Comparison of ENCODE assay signal across 1 cellular context in genomic region chr10:72068901-72069446, GRCh38.
TF ChIP-seq lines count a peak whose summit lies in the region.

No MANE protein-coding gene starts in this region.

TF ChIP-seq in HepG2, 621 proteins besides CTCF, POLR2A, EP300 and RAD21 (continued from another document and continues in another):
- TF ChIP-seq ZNF280D (CRISPR knock-in tag; IDR thresholded peaks at IDR 0.05) (0 out of 2 replicates have a peak, but pooled peaks have one; percentile 37), XRCC5 (optimal IDR thresholded peaks at IDR 0.05; ENCODE audit: low read length) (peak; percentile 58), ZNF577 (CRISPR knock-in tag; IDR thresholded peaks at IDR 0.05; ENCODE audit: borderline replicate concordance, low read depth) (no peak), XBP1 (CRISPR knock-in tag; IDR thresholded peaks at IDR 0.05) (no peak), ZNF326 (CRISPR knock-in tag; IDR thresholded peaks at IDR 0.05; ENCODE audit: borderline replicate concordance) (no peak), ZBTB38 (CRISPR knock-in tag; IDR thresholded peaks at IDR 0.05) (peak; percentile 78; the same call in 1 of the 2 replicates), ZNF296 (CRISPR knock-in tag; conservative IDR thresholded peaks at IDR 0.05) (peak; percentile 84), SP2 (CRISPR knock-in tag; IDR thresholded peaks at IDR 0.05) (no peak), SAP130 (CRISPR knock-in tag; IDR thresholded peaks at IDR 0.05; ENCODE audit: low read depth) (peak; percentile 65; the same call in 1 of the 2 replicates), KAT8 (CRISPR knock-in tag; IDR thresholded peaks at IDR 0.05) (peak; percentile 56), ZNF703 (CRISPR knock-in tag; IDR thresholded peaks at IDR 0.05; ENCODE audit: borderline replicate concordance) (no peak), NCOA2 (CRISPR knock-in tag; IDR thresholded peaks at IDR 0.05) (peak; percentile 80), ZFX (CRISPR knock-in tag; IDR thresholded peaks at IDR 0.05; ENCODE audit: low read depth) (peak; percentile 86), ZBTB20 (CRISPR knock-in tag; IDR thresholded peaks at IDR 0.05; ENCODE audit: borderline replicate concordance, low read depth) (0 out of 2 replicates have a peak, but pooled peaks have one; percentile 44), JUN (CRISPR knock-in tag; IDR thresholded peaks at IDR 0.05) (0 out of 2 replicates have a peak, but pooled peaks have one; percentile 78), ZNF318 (CRISPR knock-in tag; IDR thresholded peaks at IDR 0.05) (peak; percentile 61; the same call in 1 of the 2 replicates), ZSCAN12 (CRISPR knock-in tag; IDR thresholded peaks at IDR 0.05) (no peak), BCL6 (CRISPR knock-in tag; IDR thresholded peaks at IDR 0.05) (peak; percentile 69), ISX (CRISPR knock-in tag; conservative IDR thresholded peaks at IDR 0.05) (no peak), KDM5A (IDR thresholded peaks at IDR 0.05; ENCODE audit: borderline replicate concordance, low read length) (no peak), EEA1 (CRISPR knock-in tag; IDR thresholded peaks at IDR 0.05; ENCODE audit: borderline replicate concordance) (0 out of 2 replicates have a peak, but pooled peaks have one; percentile 40), KDM4B (CRISPR knock-in tag; IDR thresholded peaks at IDR 0.05) (no peak), ZNF331 (CRISPR knock-in tag; IDR thresholded peaks at IDR 0.05) (peak; percentile 61; the same call in 1 of the 2 replicates), NR1H2 (CRISPR knock-in tag; IDR thresholded peaks at IDR 0.05; ENCODE audit: borderline replicate concordance, low read depth) (no peak), HNF4G (IDR thresholded peaks at IDR 0.05; ENCODE audit: borderline replicate concordance, low read depth, low read length) (peak; percentile 52; the same call in 1 of the 2 replicates), HNF4G (CRISPR knock-in tag; IDR thresholded peaks at IDR 0.05; ENCODE audit: borderline replicate concordance, low read depth) (peak; percentile 62; the same call in 1 of the 2 replicates), ZKSCAN5 (CRISPR knock-in tag; IDR thresholded peaks at IDR 0.05) (peak; percentile 92), ZNF710 (CRISPR knock-in tag; IDR thresholded peaks at IDR 0.05; ENCODE audit: borderline replicate concordance) (peak; percentile 78; the same call in 1 of the 2 replicates), NAIF1 (CRISPR knock-in tag; IDR thresholded peaks at IDR 0.05; ENCODE audit: borderline replicate concordance) (no peak), ZNF12 (CRISPR knock-in tag; IDR thresholded peaks at IDR 0.05) (peak; percentile 49; the same call in 1 of the 2 replicates), HIVEP1 (CRISPR knock-in tag; IDR thresholded peaks at IDR 0.05) (no peak), RCOR2 (CRISPR knock-in tag; IDR thresholded peaks at IDR 0.05) (peak; percentile 77), MIXL1 (CRISPR knock-in tag; IDR thresholded peaks at IDR 0.05) (0 out of 2 replicates have a peak, but pooled peaks have one; percentile 17), NR2F6 (IDR thresholded peaks at IDR 0.05) (peak; percentile 88), NR2F6 (CRISPR knock-in tag; IDR thresholded peaks at IDR 0.05) (peak; percentile 96), ESRRA (CRISPR knock-in tag; IDR thresholded peaks at IDR 0.05; ENCODE audit: low read depth) (peak; percentile 100), TBL1XR1 (IDR thresholded peaks at IDR 0.05; ENCODE audit: borderline replicate concordance, low read length, partially characterized antibody) (no peak), PITX1 (CRISPR knock-in tag; IDR thresholded peaks at IDR 0.05) (peak; percentile 71; the same call in 1 of the 2 replicates), TBX3 (IDR thresholded peaks at IDR 0.05; ENCODE audit: borderline replicate concordance) (no peak), HOXA3 (CRISPR knock-in tag; IDR thresholded peaks at IDR 0.05) (peak; percentile 57; the same call in 1 of the 2 replicates), ZKSCAN1 (IDR thresholded peaks at IDR 0.05; ENCODE audit: low read length) (no peak), ATF2 (CRISPR knock-in tag; IDR thresholded peaks at IDR 0.05) (peak; percentile 30), ZNF362 (CRISPR knock-in tag; IDR thresholded peaks at IDR 0.05; ENCODE audit: borderline replicate concordance) (peak; percentile 46; the same call in 1 of the 2 replicates), ZMYM2 (CRISPR knock-in tag; IDR thresholded peaks at IDR 0.05) (peak; percentile 45; the same call in 1 of the 2 replicates), ATF3 (CRISPR knock-in tag; IDR thresholded peaks at IDR 0.05) (peak; percentile 77), E2F5 (CRISPR knock-in tag; conservative IDR thresholded peaks at IDR 0.05) (no peak), FOXA3 (CRISPR knock-in tag; IDR thresholded peaks at IDR 0.05) (0 out of 2 replicates have a peak, but pooled peaks have one; percentile 38), REPIN1 (CRISPR knock-in tag; IDR thresholded peaks at IDR 0.05; ENCODE audit: borderline replicate concordance, low read depth) (peak; percentile 40; the same call in 1 of the 2 replicates), MBNL3 (CRISPR knock-in tag; conservative IDR thresholded peaks at IDR 0.05) (no peak), PHF21A (CRISPR knock-in tag; IDR thresholded peaks at IDR 0.05) (peak; percentile 71), KDM5B (CRISPR knock-in tag; IDR thresholded peaks at IDR 0.05; ENCODE audit: borderline replicate concordance) (peak; percentile 48; the same call in 1 of the 2 replicates)
